In the genomic region with DNA sequence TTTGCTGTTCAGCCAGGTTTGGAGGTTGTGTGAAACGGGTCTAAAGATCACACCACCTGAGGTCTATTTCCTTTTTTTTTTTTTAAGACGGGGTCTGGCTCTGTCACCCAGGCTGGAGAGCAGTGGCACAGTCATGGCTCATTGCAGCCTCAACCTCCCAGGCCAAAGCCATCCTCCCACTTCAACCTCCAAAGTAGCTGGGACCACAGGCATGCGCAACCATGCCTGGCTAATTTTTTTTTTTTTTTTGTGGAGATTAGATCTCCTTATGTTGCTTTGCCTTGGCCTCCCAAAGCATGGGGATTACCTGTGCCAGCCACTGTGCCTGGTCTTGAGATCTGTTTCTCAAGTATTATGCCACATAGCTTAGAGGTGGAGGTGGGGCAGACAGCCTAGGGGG, we compare ENCODE assay signal across 26 cellular contexts.
"Had no signal": no experiment of that assay in that cellular context is flagged by ENCODE, and none has a peak within 500 bp of the region (broad histone marks: within the 10 kb centered on the region; RNA-seq: fewer than 3 reads in every experiment).

No MANE protein-coding gene starts in this region.

- H3K4me3 Mint-ChIP-seq: immature natural killer cell, mesothelial cell of epicardium, naive B cell had no signal

- H3K27ac ChIP-seq: coronary artery, dorsolateral prefrontal cortex, epithelial cell of prostate, esophagus muscularis mucosa, foreskin keratinocyte, gastroesophageal sphincter, heart left ventricle, left lung, lower lobe of right lung had no signal

- H3K27me3 ChIP-seq: dorsolateral prefrontal cortex, esophagus muscularis mucosa, gastroesophageal sphincter, heart left ventricle, hepatocyte, left lung had no signal

- H3K36me3 ChIP-seq: esophagus muscularis mucosa, gastroesophageal sphincter, heart left ventricle, left lung, lower lobe of right lung had no signal

- H3K4me2 ChIP-seq: hepatocyte had no signal

- H3K36me3 Mint-ChIP-seq: immature natural killer cell, mesothelial cell of epicardium, naive B cell had no signal

- H3K4me1 ChIP-seq: esophagus muscularis mucosa, foreskin keratinocyte, gastroesophageal sphincter, heart left ventricle, left lung, lower lobe of right lung had no signal

- DNase-seq: dermis blood vessel endothelial cell; dorsolateral prefrontal cortex; effector CD4-positive, alpha-beta T cell; effector memory CD4-positive, alpha-beta T cell; heart left ventricle; hypothalamus; immature natural killer cell; islet precursor cell; kidney; left cardiac atrium; left lung; left ventricle myocardium superior; lower lobe of right lung; mesenchymal stem cell; mucosa of descending colon; naive B cell had no signal

- H3K9me3 Mint-ChIP-seq: immature natural killer cell, mesothelial cell of epicardium, naive B cell had no signal

- H3K9me3 ChIP-seq: esophagus muscularis mucosa, gastroesophageal sphincter, heart left ventricle, left lung, lower lobe of right lung, mucosa of descending colon had no signal

- H3K79me2 ChIP-seq: hepatocyte had no signal

- H3K4me3 ChIP-seq: coronary artery, dorsolateral prefrontal cortex, esophagus muscularis mucosa, gastroesophageal sphincter, heart left ventricle, hepatocyte, left lung, lower lobe of right lung, mucosa of descending colon had no signal

- ATAC-seq: foreskin keratinocyte, gastroesophageal sphincter, heart left ventricle, left cardiac atrium, left lung, left ventricle myocardium superior, lower lobe of right lung, mucosa of descending colon had no signal

- H3K27ac Mint-ChIP-seq: immature natural killer cell, mesothelial cell of epicardium, naive B cell had no signal

- H3K4me1 Mint-ChIP-seq: immature natural killer cell, naive B cell had no signal

- FAIRE-seq: colon, endometrium, frontal cortex, kidney had no signal

- H2AFZ ChIP-seq: hepatocyte had no signal
